1 cellular context compared by ENCODE assay signal in the genomic region with DNA sequence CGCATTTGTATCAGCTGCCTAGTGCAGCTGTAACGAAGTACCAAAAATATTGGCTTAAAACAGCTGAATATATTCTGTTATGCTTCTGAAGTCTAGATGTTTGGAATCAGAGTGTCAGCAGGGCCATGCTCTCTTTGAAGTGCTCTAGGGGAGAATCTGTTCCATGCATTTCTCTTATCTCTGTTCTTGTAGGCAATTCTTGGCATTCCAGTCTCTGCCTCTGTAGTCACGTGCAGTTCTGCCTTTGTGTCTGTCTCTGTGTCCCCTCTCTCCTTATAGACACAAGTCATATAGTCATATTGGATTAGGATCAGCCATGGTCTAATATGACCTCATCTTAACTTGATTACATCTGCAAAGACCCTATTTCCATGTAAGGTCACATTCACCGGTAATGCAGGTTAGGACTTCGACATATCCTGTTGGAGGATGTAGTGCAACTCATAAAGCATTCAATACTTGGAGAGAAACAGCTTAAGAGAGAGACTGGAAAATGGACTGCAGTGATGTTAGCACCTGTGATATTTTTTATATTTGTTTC.
TF ChIP-seq lines count a peak whose summit lies in the region.

No MANE protein-coding gene starts in this region.

TF ChIP-seq in GM23338, 12 proteins besides CTCF, POLR2A, EP300 and RAD21:
- TF ChIP-seq, protein P1, sequence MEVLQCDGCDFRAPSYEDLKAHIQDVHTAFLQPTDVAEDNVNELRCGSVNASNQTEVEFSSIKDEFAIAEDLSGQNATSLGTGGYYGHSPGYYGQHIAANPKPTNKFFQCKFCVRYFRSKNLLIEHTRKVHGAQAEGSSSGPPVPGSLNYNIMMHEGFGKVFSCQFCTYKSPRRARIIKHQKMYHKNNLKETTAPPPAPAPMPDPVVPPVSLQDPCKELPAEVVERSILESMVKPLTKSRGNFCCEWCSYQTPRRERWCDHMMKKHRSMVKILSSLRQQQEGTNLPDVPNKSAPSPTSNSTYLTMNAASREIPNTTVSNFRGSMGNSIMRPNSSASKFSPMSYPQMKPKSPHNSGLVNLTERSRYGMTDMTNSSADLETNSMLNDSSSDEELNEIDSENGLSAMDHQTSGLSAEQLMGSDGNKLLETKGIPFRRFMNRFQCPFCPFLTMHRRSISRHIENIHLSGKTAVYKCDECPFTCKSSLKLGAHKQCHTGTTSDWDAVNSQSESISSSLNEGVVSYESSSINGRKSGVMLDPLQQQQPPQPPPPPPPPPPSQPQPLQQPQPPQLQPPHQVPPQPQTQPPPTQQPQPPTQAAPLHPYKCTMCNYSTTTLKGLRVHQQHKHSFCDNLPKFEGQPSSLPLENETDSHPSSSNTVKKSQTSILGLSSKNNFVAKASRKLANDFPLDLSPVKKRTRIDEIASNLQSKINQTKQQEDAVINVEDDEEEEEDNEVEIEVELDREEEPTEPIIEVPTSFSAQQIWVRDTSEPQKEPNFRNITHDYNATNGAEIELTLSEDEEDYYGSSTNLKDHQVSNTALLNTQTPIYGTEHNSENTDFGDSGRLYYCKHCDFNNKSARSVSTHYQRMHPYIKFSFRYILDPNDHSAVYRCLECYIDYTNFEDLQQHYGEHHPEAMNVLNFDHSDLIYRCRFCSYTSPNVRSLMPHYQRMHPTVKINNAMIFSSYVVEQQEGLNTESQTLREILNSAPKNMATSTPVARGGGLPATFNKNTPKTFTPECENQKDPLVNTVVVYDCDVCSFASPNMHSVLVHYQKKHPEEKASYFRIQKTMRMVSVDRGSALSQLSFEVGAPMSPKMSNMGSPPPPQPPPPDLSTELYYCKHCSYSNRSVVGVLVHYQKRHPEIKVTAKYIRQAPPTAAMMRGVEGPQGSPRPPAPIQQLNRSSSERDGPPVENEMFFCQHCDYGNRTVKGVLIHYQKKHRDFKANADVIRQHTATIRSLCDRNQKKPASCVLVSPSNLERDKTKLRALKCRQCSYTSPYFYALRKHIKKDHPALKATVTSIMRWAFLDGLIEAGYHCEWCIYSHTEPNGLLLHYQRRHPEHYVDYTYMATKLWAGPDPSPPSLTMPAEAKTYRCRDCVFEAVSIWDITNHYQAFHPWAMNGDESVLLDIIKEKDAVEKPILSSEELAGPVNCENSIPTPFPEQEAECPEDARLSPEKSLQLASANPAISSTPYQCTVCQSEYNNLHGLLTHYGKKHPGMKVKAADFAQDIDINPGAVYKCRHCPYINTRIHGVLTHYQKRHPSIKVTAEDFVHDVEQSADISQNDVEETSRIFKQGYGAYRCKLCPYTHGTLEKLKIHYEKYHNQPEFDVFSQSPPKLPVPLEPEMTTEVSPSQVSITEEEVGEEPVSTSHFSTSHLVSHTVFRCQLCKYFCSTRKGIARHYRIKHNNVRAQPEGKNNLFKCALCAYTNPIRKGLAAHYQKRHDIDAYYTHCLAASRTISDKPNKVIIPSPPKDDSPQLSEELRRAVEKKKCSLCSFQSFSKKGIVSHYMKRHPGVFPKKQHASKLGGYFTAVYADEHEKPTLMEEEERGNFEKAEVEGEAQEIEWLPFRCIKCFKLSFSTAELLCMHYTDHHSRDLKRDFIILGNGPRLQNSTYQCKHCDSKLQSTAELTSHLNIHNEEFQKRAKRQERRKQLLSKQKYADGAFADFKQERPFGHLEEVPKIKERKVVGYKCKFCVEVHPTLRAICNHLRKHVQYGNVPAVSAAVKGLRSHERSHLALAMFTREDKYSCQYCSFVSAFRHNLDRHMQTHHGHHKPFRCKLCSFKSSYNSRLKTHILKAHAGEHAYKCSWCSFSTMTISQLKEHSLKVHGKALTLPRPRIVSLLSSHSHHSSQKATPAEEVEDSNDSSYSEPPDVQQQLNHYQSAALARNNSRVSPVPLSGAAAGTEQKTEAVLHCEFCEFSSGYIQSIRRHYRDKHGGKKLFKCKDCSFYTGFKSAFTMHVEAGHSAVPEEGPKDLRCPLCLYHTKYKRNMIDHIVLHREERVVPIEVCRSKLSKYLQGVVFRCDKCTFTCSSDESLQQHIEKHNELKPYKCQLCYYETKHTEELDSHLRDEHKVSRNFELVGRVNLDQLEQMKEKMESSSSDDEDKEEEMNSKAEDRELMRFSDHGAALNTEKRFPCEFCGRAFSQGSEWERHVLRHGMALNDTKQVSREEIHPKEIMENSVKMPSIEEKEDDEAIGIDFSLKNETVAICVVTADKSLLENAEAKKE (CRISPR knock-in tag; IDR thresholded peaks at IDR 0.05), result no peak
- no peak for TF ChIP-seq EZH2phosphoT487 (IDR thresholded peaks at IDR 0.05; ENCODE audit: unreplicated experiment)
- no peak for TF ChIP-seq CREB1 (CRISPR knock-in tag; IDR thresholded peaks at IDR 0.05; ENCODE audit: low read depth)
- no peak for TF ChIP-seq ZNF114 (CRISPR knock-in tag; IDR thresholded peaks at IDR 0.05)
- no peak for TF ChIP-seq EZH2 (IDR thresholded peaks at IDR 0.05; ENCODE audit: low read depth, unreplicated experiment)
